In the genomic region with DNA sequence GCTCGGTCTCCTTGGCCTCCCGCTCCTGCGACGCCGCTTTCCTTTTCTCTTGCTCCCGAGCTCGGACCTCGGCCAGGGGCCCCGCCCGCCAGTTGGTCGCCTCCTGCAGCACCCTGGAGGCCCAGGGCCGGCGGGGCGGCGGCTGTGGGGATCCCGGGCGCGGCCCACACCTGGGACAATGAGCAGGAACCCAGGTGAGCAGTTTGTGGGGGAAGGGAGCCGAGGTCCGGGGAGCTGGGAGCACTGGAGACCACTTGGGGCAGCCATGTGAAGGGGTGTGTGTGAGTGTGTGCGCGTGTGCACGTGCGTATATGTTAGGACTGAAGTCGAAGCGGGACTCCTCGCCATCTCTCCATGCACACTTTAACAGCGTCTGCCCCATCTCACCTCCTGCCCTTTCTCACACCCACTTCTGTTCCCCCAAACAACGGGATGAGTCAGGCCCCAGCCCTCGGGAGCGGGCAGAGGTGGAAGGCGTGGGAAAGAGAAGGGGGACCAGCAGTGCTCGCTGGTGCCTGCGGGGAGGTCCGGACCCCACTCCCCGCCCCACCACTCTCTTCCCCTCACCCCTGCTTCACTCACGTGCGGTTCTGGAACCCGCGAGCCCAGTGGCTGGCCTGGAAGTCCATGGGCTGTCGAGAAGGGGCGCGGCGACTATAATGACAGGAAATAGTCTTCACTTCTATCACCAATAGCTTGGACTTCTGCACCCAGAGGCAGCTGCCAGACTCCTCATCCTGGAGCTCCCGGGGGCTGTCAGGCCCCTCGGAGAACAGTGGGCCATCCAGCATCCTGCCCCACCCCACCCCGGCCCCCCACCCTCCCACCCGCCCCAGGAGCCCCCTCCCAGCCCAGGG, we compare ENCODE assay signal across 1 cellular context.
TF ChIP-seq lines count a peak whose summit lies in the region.

No MANE protein-coding gene starts in this region.

TF ChIP-seq in WTC11, 78 proteins besides CTCF, POLR2A, EP300 and RAD21 (continued from another document and continues in another):
- TF ChIP-seq, protein P1, sequence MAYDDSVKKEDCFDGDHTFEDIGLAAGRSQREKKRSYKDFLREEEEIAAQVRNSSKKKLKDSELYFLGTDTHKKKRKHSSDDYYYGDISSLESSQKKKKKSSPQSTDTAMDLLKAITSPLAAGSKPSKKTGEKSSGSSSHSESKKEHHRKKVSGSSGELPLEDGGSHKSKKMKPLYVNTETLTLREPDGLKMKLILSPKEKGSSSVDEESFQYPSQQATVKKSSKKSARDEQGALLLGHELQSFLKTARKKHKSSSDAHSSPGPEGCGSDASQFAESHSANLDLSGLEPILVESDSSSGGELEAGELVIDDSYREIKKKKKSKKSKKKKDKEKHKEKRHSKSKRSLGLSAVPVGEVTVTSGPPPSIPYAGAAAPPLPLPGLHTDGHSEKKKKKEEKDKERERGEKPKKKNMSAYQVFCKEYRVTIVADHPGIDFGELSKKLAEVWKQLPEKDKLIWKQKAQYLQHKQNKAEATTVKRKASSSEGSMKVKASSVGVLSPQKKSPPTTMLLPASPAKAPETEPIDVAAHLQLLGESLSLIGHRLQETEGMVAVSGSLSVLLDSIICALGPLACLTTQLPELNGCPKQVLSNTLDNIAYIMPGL (CRISPR knock-in tag; IDR thresholded peaks at IDR 0.05) = no peak
- TF ChIP-seq FOXP1 (CRISPR knock-in tag; IDR thresholded peaks at IDR 0.05; ENCODE audit: borderline replicate concordance) (peak; percentile 81; the same call in 1 of the 2 replicates), SP1 (CRISPR knock-in tag; conservative IDR thresholded peaks at IDR 0.05) (no peak), EMX1 (CRISPR knock-in tag; IDR thresholded peaks at IDR 0.05) (no peak), ATF1 (CRISPR knock-in tag; IDR thresholded peaks at IDR 0.05) (no peak), FOXJ3 (CRISPR knock-in tag; IDR thresholded peaks at IDR 0.05; ENCODE audit: borderline replicate concordance) (no peak), ZNF423 (CRISPR knock-in tag; IDR thresholded peaks at IDR 0.05) (no peak), RELA (CRISPR knock-in tag; IDR thresholded peaks at IDR 0.05; ENCODE audit: borderline replicate concordance) (0 out of 2 replicates have a peak, but pooled peaks have one; percentile 51), RORB (CRISPR knock-in tag; IDR thresholded peaks at IDR 0.05) (no peak), MXD4 (CRISPR knock-in tag; IDR thresholded peaks at IDR 0.05; ENCODE audit: borderline replicate concordance) (no peak), SMAD4 (CRISPR knock-in tag; IDR thresholded peaks at IDR 0.05) (peak; percentile 68; the same call in 1 of the 2 replicates), HMGA2 (CRISPR knock-in tag; IDR thresholded peaks at IDR 0.05) (no peak), ZNF232 (CRISPR knock-in tag; IDR thresholded peaks at IDR 0.05) (peak; percentile 91), JAZF1 (CRISPR knock-in tag; IDR thresholded peaks at IDR 0.05) (no peak), FOXP4 (CRISPR knock-in tag; IDR thresholded peaks at IDR 0.05) (peak; percentile 86), ZNF512 (CRISPR knock-in tag; IDR thresholded peaks at IDR 0.05; ENCODE audit: borderline replicate concordance) (no peak), CREB1 (CRISPR knock-in tag; IDR thresholded peaks at IDR 0.05) (peak; percentile 44; the same call in 1 of the 2 replicates), MLX (CRISPR knock-in tag; IDR thresholded peaks at IDR 0.05) (no peak), ZNF671 (CRISPR knock-in tag; IDR thresholded peaks at IDR 0.05) (no peak), FOXK1 (CRISPR knock-in tag; IDR thresholded peaks at IDR 0.05) (peak; percentile 52; the same call in 1 of the 2 replicates), IRF2 (CRISPR knock-in tag; IDR thresholded peaks at IDR 0.05; ENCODE audit: borderline replicate concordance, low read depth) (no peak), OVOL2 (CRISPR knock-in tag; IDR thresholded peaks at IDR 0.05; ENCODE audit: borderline replicate concordance) (no peak), ETV6 (CRISPR knock-in tag; IDR thresholded peaks at IDR 0.05) (no peak), E2F4 (CRISPR knock-in tag; IDR thresholded peaks at IDR 0.05; ENCODE audit: borderline replicate concordance, low read depth) (0 out of 2 replicates have a peak, but pooled peaks have one; percentile 24), GRHL2 (CRISPR knock-in tag; IDR thresholded peaks at IDR 0.05; ENCODE audit: insufficient replicate concordance, severe bottlenecking) (no peak), TEAD4 (CRISPR knock-in tag; IDR thresholded peaks at IDR 0.05) (0 out of 2 replicates have a peak, but pooled peaks have one; percentile 41), NR3C1 (CRISPR knock-in tag; conservative IDR thresholded peaks at IDR 0.05; ENCODE audit: low read depth) (0 out of 2 replicates have a peak, but pooled peaks have one; percentile 82), NR1H2 (CRISPR knock-in tag; IDR thresholded peaks at IDR 0.05) (no peak)
- TF ChIP-seq, protein P2, sequence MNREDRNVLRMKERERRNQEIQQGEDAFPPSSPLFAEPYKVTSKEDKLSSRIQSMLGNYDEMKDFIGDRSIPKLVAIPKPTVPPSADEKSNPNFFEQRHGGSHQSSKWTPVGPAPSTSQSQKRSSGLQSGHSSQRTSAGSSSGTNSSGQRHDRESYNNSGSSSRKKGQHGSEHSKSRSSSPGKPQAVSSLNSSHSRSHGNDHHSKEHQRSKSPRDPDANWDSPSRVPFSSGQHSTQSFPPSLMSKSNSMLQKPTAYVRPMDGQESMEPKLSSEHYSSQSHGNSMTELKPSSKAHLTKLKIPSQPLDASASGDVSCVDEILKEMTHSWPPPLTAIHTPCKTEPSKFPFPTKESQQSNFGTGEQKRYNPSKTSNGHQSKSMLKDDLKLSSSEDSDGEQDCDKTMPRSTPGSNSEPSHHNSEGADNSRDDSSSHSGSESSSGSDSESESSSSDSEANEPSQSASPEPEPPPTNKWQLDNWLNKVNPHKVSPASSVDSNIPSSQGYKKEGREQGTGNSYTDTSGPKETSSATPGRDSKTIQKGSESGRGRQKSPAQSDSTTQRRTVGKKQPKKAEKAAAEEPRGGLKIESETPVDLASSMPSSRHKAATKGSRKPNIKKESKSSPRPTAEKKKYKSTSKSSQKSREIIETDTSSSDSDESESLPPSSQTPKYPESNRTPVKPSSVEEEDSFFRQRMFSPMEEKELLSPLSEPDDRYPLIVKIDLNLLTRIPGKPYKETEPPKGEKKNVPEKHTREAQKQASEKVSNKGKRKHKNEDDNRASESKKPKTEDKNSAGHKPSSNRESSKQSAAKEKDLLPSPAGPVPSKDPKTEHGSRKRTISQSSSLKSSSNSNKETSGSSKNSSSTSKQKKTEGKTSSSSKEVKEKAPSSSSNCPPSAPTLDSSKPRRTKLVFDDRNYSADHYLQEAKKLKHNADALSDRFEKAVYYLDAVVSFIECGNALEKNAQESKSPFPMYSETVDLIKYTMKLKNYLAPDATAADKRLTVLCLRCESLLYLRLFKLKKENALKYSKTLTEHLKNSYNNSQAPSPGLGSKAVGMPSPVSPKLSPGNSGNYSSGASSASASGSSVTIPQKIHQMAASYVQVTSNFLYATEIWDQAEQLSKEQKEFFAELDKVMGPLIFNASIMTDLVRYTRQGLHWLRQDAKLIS (CRISPR knock-in tag; IDR thresholded peaks at IDR 0.05; ENCODE audit: borderline replicate concordance) = no peak
- TF ChIP-seq, protein P3, sequence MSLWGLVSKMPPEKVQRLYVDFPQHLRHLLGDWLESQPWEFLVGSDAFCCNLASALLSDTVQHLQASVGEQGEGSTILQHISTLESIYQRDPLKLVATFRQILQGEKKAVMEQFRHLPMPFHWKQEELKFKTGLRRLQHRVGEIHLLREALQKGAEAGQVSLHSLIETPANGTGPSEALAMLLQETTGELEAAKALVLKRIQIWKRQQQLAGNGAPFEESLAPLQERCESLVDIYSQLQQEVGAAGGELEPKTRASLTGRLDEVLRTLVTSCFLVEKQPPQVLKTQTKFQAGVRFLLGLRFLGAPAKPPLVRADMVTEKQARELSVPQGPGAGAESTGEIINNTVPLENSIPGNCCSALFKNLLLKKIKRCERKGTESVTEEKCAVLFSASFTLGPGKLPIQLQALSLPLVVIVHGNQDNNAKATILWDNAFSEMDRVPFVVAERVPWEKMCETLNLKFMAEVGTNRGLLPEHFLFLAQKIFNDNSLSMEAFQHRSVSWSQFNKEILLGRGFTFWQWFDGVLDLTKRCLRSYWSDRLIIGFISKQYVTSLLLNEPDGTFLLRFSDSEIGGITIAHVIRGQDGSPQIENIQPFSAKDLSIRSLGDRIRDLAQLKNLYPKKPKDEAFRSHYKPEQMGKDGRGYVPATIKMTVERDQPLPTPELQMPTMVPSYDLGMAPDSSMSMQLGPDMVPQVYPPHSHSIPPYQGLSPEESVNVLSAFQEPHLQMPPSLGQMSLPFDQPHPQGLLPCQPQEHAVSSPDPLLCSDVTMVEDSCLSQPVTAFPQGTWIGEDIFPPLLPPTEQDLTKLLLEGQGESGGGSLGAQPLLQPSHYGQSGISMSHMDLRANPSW (CRISPR knock-in tag; conservative IDR thresholded peaks at IDR 0.05; ENCODE audit: low read depth) = no peak
- TF ChIP-seq, protein P4, sequence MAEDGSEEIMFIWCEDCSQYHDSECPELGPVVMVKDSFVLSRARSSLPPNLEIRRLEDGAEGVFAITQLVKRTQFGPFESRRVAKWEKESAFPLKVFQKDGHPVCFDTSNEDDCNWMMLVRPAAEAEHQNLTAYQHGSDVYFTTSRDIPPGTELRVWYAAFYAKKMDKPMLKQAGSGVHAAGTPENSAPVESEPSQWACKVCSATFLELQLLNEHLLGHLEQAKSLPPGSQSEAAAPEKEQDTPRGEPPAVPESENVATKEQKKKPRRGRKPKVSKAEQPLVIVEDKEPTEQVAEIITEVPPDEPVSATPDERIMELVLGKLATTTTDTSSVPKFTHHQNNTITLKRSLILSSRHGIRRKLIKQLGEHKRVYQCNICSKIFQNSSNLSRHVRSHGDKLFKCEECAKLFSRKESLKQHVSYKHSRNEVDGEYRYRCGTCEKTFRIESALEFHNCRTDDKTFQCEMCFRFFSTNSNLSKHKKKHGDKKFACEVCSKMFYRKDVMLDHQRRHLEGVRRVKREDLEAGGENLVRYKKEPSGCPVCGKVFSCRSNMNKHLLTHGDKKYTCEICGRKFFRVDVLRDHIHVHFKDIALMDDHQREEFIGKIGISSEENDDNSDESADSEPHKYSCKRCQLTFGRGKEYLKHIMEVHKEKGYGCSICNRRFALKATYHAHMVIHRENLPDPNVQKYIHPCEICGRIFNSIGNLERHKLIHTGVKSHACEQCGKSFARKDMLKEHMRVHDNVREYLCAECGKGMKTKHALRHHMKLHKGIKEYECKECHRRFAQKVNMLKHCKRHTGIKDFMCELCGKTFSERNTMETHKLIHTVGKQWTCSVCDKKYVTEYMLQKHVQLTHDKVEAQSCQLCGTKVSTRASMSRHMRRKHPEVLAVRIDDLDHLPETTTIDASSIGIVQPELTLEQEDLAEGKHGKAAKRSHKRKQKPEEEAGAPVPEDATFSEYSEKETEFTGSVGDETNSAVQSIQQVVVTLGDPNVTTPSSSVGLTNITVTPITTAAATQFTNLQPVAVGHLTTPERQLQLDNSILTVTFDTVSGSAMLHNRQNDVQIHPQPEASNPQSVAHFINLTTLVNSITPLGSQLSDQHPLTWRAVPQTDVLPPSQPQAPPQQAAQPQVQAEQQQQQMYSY (CRISPR knock-in tag; IDR thresholded peaks at IDR 0.05) = no peak
- TF ChIP-seq, protein P5, sequence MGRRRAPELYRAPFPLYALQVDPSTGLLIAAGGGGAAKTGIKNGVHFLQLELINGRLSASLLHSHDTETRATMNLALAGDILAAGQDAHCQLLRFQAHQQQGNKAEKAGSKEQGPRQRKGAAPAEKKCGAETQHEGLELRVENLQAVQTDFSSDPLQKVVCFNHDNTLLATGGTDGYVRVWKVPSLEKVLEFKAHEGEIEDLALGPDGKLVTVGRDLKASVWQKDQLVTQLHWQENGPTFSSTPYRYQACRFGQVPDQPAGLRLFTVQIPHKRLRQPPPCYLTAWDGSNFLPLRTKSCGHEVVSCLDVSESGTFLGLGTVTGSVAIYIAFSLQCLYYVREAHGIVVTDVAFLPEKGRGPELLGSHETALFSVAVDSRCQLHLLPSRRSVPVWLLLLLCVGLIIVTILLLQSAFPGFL (CRISPR knock-in tag; IDR thresholded peaks at IDR 0.05; ENCODE audit: borderline replicate concordance) = no peak
- TF ChIP-seq, protein P6, sequence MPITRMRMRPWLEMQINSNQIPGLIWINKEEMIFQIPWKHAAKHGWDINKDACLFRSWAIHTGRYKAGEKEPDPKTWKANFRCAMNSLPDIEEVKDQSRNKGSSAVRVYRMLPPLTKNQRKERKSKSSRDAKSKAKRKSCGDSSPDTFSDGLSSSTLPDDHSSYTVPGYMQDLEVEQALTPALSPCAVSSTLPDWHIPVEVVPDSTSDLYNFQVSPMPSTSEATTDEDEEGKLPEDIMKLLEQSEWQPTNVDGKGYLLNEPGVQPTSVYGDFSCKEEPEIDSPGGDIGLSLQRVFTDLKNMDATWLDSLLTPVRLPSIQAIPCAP (CRISPR knock-in tag; IDR thresholded peaks at IDR 0.05) = 0 out of 2 replicates have a peak, but pooled peaks have one; percentile 28
